In the genomic region with DNA sequence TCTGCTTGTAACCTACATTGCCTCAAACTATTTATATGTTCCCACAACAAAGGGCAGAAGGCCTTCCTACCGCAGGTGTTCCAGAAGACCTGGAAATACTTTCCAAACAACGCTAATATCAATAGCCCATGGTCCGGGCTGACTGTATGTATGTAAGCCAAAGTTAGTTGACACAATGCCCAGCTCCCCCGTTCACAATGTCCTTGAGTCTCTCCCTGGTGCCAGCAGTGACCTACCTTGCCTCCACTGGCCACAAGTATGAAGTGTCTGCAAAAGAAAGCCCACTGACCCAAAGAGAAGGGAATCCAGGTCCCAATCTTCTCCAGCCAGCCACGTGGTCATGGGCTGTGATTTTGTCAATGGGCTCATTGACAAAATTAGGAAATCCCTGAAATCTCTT, we compare ENCODE assay signal across 30 cellular contexts.
"Had no signal": no experiment of that assay in that cellular context is flagged by ENCODE, and none has a peak within 500 bp of the region (broad histone marks: within the 10 kb centered on the region; RNA-seq: fewer than 3 reads in every experiment).

No MANE protein-coding gene starts in this region.

- H3K36me3 Mint-ChIP-seq: activated CD4-positive, alpha-beta memory T cell treated with anti-CD3 and anti-CD28 coated beads for 36 hours; activated naive CD4-positive, alpha-beta T cell treated with anti-CD3 and anti-CD28 coated beads, Interleukin-2, amount 50 U/mL, for 72 hours had no signal

- H3K4me3 ChIP-seq: ascending aorta, breast epithelium, cardiac muscle cell, colonic mucosa, esophagus squamous epithelium, gastroesophageal sphincter had no signal

- H3K27ac ChIP-seq: ascending aorta, breast epithelium, cardiac muscle cell, colonic mucosa, epithelial cell of prostate, esophagus squamous epithelium, gastroesophageal sphincter had no signal

- H3K9me3 Mint-ChIP-seq: activated naive CD4-positive, alpha-beta T cell treated with anti-CD3 and anti-CD28 coated beads for 36 hours; activated naive CD4-positive, alpha-beta T cell treated with anti-CD3 and anti-CD28 coated beads, Interleukin-2, amount 50 U/mL, for 72 hours had no signal

- H3K9me3 ChIP-seq: ascending aorta, breast epithelium, colonic mucosa, esophagus squamous epithelium, gastroesophageal sphincter had no signal

- H3K4me1 Mint-ChIP-seq: activated CD4-positive, alpha-beta T cell treated with anti-CD3 and anti-CD28 coated beads for 36 hours; activated CD4-positive, alpha-beta T cell treated with anti-CD3 and anti-CD28 coated beads, Interleukin-2, amount 10 ng/mL, durations not matched to agents 24 days and 14 days; activated CD8-positive, alpha-beta memory T cell treated with anti-CD3 and anti-CD28 coated beads, Interleukin-2, amount 10 ng/mL, durations not matched to agents 7 days and 5 days had no signal

- H3K4me3 Mint-ChIP-seq: activated CD4-positive, alpha-beta memory T cell treated with anti-CD3 and anti-CD28 coated beads for 36 hours; activated CD4-positive, alpha-beta T cell treated with anti-CD3 and anti-CD28 coated beads for 36 hours; activated CD4-positive, alpha-beta T cell treated with anti-CD3 and anti-CD28 coated beads, Interleukin-2, amount 10 ng/mL, durations not matched to agents 24 days and 14 days; activated CD8-positive, alpha-beta memory T cell treated with anti-CD3 and anti-CD28 coated beads, Interleukin-2, amount 10 ng/mL, durations not matched to agents 7 days and 5 days; activated CD8-positive, alpha-beta T cell treated with anti-CD3 and anti-CD28 coated beads, Interleukin-2, amount 10 ng/mL, durations not matched to agents 7 days and 5 days; activated naive CD4-positive, alpha-beta T cell treated with anti-CD3 and anti-CD28 coated beads for 36 hours; activated naive CD8-positive, alpha-beta T cell treated with anti-CD3 and anti-CD28 coated beads, Interleukin-2, amount 10 ng/mL, durations not matched to agents 7 days and 5 days; activated T-helper 1 cell treated with anti-CD3 and anti-CD28 coated beads, Interleukin-12 subunit alpha, Interleukin-12 subunit beta, Interleukin-2, Interleukin-4 antibody, amounts not matched to agents 30 ng/mL and 10 ng/mL and 1 ng/mL, durations not matched to agents 14 hours and 24 hours and 36 hours; brain had no signal

- H3K27me3 ChIP-seq: ascending aorta, breast epithelium, cardiac muscle cell, colonic mucosa, esophagus squamous epithelium, gastroesophageal sphincter had no signal

- H3K36me3 ChIP-seq: ascending aorta, breast epithelium, cardiac muscle cell, colonic mucosa, esophagus squamous epithelium, gastroesophageal sphincter had no signal

- H3K27me3 Mint-ChIP-seq: activated CD8-positive, alpha-beta memory T cell treated with anti-CD3 and anti-CD28 coated beads, Interleukin-2, amount 10 ng/mL, durations not matched to agents 7 days and 5 days had no signal

- H3K4me1 ChIP-seq: ascending aorta, breast epithelium, colonic mucosa, gastroesophageal sphincter had no signal

- ATAC-seq: activated CD4-positive, alpha-beta T cell treated with anti-CD3 and anti-CD28 coated beads for 36 hours; activated CD8-positive, alpha-beta memory T cell treated with anti-CD3 and anti-CD28 coated beads, Interleukin-2, amount 10 ng/mL, durations not matched to agents 7 days and 5 days; activated CD8-positive, alpha-beta T cell treated with anti-CD3 and anti-CD28 coated beads, Interleukin-2, amount 10 ng/mL, durations not matched to agents 7 days and 5 days; activated naive CD4-positive, alpha-beta T cell treated with anti-CD3 and anti-CD28 coated beads, Interleukin-2, amount 50 U/mL, for 72 hours; gastroesophageal sphincter had no signal

- DNase-seq: activated CD4-positive, alpha-beta memory T cell treated with anti-CD3 and anti-CD28 coated beads for 36 hours; activated CD4-positive, alpha-beta T cell treated with anti-CD3 and anti-CD28 coated beads for 36 hours; activated CD4-positive, alpha-beta T cell treated with anti-CD3 and anti-CD28 coated beads, Interleukin-2, amount 10 ng/mL, durations not matched to agents 24 days and 14 days; activated CD4-positive, CD25-positive, alpha-beta regulatory T cell; activated CD4-positive, CD25-positive, alpha-beta regulatory T cell treated with anti-CD3 and anti-CD28 coated beads, Interleukin-2, amount 50 U/mL, for 72 hours; activated CD8-positive, alpha-beta memory T cell treated with anti-CD3 and anti-CD28 coated beads, Interleukin-2, amount 10 ng/mL, durations not matched to agents 7 days and 5 days; activated CD8-positive, alpha-beta memory T cell treated with anti-CD3 and anti-CD28 coated beads, Interleukin-2, amount 50 U/mL, for 4 hours; activated CD8-positive, alpha-beta T cell treated with anti-CD3 and anti-CD28 coated beads, Interleukin-2, amount 10 ng/mL, durations not matched to agents 7 days and 5 days; activated effector memory CD4-positive, alpha-beta T cell treated with anti-CD3 and anti-CD28 coated beads, Interleukin-2, amount 50 U/mL, for 16 hours; activated naive CD4-positive, alpha-beta T cell treated with anti-CD3 and anti-CD28 coated beads for 36 hours; activated naive CD8-positive, alpha-beta T cell treated with anti-CD3 and anti-CD28 coated beads, Interleukin-2, amount 10 ng/mL, durations not matched to agents 7 days and 5 days; activated T-cell treated with anti-CD3 and anti-CD28 coated beads, Interleukin-2, amount 50 U/mL, for 1 hour; activated T-cell treated with anti-CD3 and anti-CD28 coated beads, Interleukin-2, amount 50 U/mL, for 48 hours; central memory CD4-positive, alpha-beta T cell; cerebellar nuclear complex; colonic mucosa; effector CD8-positive, alpha-beta T cell; esophagus squamous epithelium; foreskin melanocyte; head of caudate nucleus; T-helper 2 cell had no signal

- H3K27ac Mint-ChIP-seq: activated CD4-positive, alpha-beta memory T cell treated with anti-CD3 and anti-CD28 coated beads for 36 hours; activated CD4-positive, alpha-beta T cell treated with anti-CD3 and anti-CD28 coated beads for 36 hours; activated CD4-positive, alpha-beta T cell treated with anti-CD3 and anti-CD28 coated beads, Interleukin-2, amount 10 ng/mL, durations not matched to agents 24 days and 14 days; activated CD8-positive, alpha-beta memory T cell treated with anti-CD3 and anti-CD28 coated beads, Interleukin-2, amount 10 ng/mL, durations not matched to agents 7 days and 5 days; activated CD8-positive, alpha-beta T cell treated with anti-CD3 and anti-CD28 coated beads, Interleukin-2, amount 10 ng/mL, durations not matched to agents 7 days and 5 days; activated naive CD4-positive, alpha-beta T cell treated with anti-CD3 and anti-CD28 coated beads for 36 hours; activated naive CD4-positive, alpha-beta T cell treated with anti-CD3 and anti-CD28 coated beads, Interleukin-2, amount 50 U/mL, for 72 hours; activated naive CD8-positive, alpha-beta T cell treated with anti-CD3 and anti-CD28 coated beads, Interleukin-2, amount 10 ng/mL, durations not matched to agents 7 days and 5 days; activated T-helper 1 cell treated with anti-CD3 and anti-CD28 coated beads, Interleukin-12 subunit alpha, Interleukin-12 subunit beta, Interleukin-2, Interleukin-4 antibody, amounts not matched to agents 30 ng/mL and 10 ng/mL and 1 ng/mL, durations not matched to agents 14 hours and 24 hours and 36 hours; activated T-helper 2 cell treated with anti-CD3 and anti-CD28 coated beads, Interferon-gamma antibody, Interleukin-2, Interleukin-4, amounts not matched to agents 10 μg/mL and 5 μg/mL and 100 μg/mL, durations not matched to agents 14 hours and 24 hours and 36 hours; brain had no signal
